In the genomic region with DNA sequence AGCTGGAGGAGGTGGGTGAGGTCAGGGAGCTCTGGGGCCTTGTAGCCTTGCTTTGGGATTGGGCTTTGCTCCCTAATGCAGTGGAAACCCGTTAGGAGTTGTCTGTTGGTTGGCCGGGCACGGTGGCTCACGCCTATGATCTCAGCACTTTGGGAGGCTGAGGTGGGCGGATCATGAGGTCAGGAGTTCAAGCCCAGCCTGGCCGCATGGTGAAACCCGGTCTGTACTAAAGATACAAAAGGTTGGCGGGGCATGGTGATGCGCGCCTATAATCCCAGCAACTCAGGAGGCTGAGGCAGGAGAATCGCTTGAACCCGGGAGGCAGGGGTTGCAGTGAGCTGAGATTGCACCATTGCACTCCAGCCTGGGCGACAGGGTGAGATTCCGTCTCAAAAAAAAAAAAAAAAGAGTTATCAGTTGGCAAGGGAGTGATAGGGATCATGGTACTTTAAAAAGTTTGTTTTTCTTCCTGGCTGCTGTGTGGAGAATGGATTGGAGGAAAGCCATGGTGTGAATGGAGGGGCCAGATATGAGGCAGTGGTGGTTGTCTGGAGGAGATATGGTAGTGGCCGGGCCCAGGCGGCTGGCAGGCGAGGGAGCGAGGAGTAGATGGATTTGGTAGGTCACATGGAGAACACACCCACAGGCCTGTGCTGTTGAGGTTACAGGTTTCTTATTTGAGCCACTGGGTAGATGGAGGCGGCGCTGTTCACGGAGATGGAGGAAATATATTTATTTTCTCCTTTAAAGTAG, we compare ENCODE assay signal across 1 cellular context.
TF ChIP-seq lines count a peak whose summit lies in the region.

No MANE protein-coding gene starts in this region.

TF ChIP-seq in K562, 482 proteins besides CTCF, POLR2A, EP300 and RAD21 (continued from another document):
- TF ChIP-seq, protein P1, sequence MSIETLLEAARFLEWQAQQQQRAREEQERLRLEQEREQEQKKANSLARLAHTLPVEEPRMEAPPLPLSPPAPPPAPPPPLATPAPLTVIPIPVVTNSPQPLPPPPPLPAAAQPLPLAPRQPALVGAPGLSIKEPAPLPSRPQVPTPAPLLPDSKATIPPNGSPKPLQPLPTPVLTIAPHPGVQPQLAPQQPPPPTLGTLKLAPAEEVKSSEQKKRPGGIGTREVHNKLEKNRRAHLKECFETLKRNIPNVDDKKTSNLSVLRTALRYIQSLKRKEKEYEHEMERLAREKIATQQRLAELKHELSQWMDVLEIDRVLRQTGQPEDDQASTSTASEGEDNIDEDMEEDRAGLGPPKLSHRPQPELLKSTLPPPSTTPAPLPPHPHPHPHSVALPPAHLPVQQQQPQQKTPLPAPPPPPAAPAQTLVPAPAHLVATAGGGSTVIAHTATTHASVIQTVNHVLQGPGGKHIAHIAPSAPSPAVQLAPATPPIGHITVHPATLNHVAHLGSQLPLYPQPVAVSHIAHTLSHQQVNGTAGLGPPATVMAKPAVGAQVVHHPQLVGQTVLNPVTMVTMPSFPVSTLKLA (conservative IDR thresholded peaks at IDR 0.05), result peak in 1 of 2 experiments; percentile 46; a peak in 2 of 4 replicates
- TF ChIP-seq SOX6 (IDR thresholded peaks at IDR 0.05) (0 out of 2 replicates have a peak, but pooled peaks have one; percentile 29), NCOR1 (IDR thresholded peaks at IDR 0.05) (peak; percentile 53; the same call in 1 of the 2 replicates), DPF2 (IDR thresholded peaks at IDR 0.05) (0 out of 2 replicates have a peak, but pooled peaks have one; percentile 29), ARID1B (IDR thresholded peaks at IDR 0.05) (peak; percentile 77), RAD51 (IDR thresholded peaks at IDR 0.05; ENCODE audit: borderline replicate concordance, low read depth) (peak; percentile 30; the same call in 1 of the 2 replicates), SMAD4 (CRISPR knock-in tag; conservative IDR thresholded peaks at IDR 0.05) (0 out of 2 replicates have a peak, but pooled peaks have one; percentile 40), CBFA2T2 (conservative IDR thresholded peaks at IDR 0.05) (peak; percentile 66), NFIC (IDR thresholded peaks at IDR 0.05) (peak; percentile 38; the same call in 1 of the 2 replicates), KDM1A (IDR thresholded peaks at IDR 0.05) (peak; percentile 59 to 69; a peak in 3 of 4 replicates), EGR1 (conservative IDR thresholded peaks at IDR 0.05) (peak; percentile 57), TAL1 (IDR thresholded peaks at IDR 0.05) (peak; percentile 68), CBFA2T3 (IDR thresholded peaks at IDR 0.05) (peak; percentile 78), MTA2 (IDR thresholded peaks at IDR 0.05; ENCODE audit: low read depth) (0 out of 2 replicates have a peak, but pooled peaks have one; percentile 26)
- TF ChIP-seq, protein P2, sequence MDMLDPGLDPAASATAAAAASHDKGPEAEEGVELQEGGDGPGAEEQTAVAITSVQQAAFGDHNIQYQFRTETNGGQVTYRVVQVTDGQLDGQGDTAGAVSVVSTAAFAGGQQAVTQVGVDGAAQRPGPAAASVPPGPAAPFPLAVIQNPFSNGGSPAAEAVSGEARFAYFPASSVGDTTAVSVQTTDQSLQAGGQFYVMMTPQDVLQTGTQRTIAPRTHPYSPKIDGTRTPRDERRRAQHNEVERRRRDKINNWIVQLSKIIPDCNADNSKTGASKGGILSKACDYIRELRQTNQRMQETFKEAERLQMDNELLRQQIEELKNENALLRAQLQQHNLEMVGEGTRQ (CRISPR knock-in tag; IDR thresholded peaks at IDR 0.05), result peak; percentile 49
- TF ChIP-seq, protein P3, sequence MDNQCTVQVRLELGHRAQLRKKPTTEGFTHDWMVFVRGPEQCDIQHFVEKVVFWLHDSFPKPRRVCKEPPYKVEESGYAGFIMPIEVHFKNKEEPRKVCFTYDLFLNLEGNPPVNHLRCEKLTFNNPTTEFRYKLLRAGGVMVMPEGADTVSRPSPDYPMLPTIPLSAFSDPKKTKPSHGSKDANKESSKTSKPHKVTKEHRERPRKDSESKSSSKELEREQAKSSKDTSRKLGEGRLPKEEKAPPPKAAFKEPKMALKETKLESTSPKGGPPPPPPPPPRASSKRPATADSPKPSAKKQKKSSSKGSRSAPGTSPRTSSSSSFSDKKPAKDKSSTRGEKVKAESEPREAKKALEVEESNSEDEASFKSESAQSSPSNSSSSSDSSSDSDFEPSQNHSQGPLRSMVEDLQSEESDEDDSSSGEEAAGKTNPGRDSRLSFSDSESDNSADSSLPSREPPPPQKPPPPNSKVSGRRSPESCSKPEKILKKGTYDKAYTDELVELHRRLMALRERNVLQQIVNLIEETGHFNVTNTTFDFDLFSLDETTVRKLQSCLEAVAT (IDR thresholded peaks at IDR 0.05), result peak in 1 of 2 experiments; percentile 72; a peak in 1 of 4 replicates
TF ChIP-seq in K562: peak in this region for 17; not testable (repeated sequence) for 465.
